Comparison of ENCODE assay signal across 8 cellular contexts in genomic region chr10:1047937-1048336, GRCh38.
DNase-seq lines count a peak whose midpoint lies in the region; ATAC-seq and TF ChIP-seq lines count a peak whose summit lies in the region.

No MANE protein-coding gene starts in this region.

- H3K9me2 ChIP-seq in Loucy (replicated peaks; ENCODE audit: low read depth, low read length): no peaks in the 10 kb centered on the region

- no peak for ATAC-seq in HG03175 (IDR thresholded peaks at IDR 0.05; ENCODE audit: unreplicated experiment)

- H3K9ac ChIP-seq in Loucy (ENCODE audit: low read depth, low read length, poor library complexity, severe bottlenecking) (peak overlapping the region; percentile 98), mucosa of rectum (ENCODE audit: low read depth in 1 of 2, low read length in 2 of 2) (peak overlapping the region; percentile 91 to 95)

- H2AFZ ChIP-seq in Loucy (ENCODE audit: low read length): no peak overlapping the region

- H3K27me3 ChIP-seq in Loucy (ENCODE audit: insufficient read depth, low read length, poor library complexity, severe bottlenecking) (peaks cover 4% of the 10 kb centered on the region), mucosa of rectum (ENCODE audit: control insufficient read depth in 2 of 2, insufficient read depth in 2 of 2, low read length in 2 of 2) (no peaks in the 10 kb centered on the region)

- peaks cover 68% of the 10 kb centered on the region for H4K20me1 ChIP-seq in Loucy (ENCODE audit: insufficient read depth, low read length, poor library complexity, severe bottlenecking)

- DNase-seq in caudate nucleus (lab: John Stamatoyannopoulos, UW) (peak in 2 of 61 donors; percentile 25 to 35), DMS153 (lab: John Stamatoyannopoulos, UW) (no peak), middle frontal gyrus (ENCODE audit: extremely low spot score, low spot score) (no peak)
- no peak for DNase-seq in activated CD8-positive, alpha-beta memory T cell treated with anti-CD3 and anti-CD28 coated beads for 24 hours

- peaks cover 17% of the 10 kb centered on the region for H3F3A ChIP-seq in Loucy (ENCODE audit: low read depth)

- peaks cover 84% of the 10 kb centered on the region for H3K79me2 ChIP-seq in Loucy (ENCODE audit: insufficient read depth, low read length)

- peak overlapping the region; percentile 95 for H3K4me2 ChIP-seq in Loucy (ENCODE audit: low read depth, low read length, poor library complexity, severe bottlenecking)

- TF ChIP-seq CTCF in C4-2B (conservative IDR thresholded peaks at IDR 0.05): no peak
- no peak for TF ChIP-seq CTCF in Loucy (conservative IDR thresholded peaks at IDR 0.05; ENCODE audit: low read length)

- H3K9me3 ChIP-seq in Loucy (ENCODE audit: insufficient read depth, low read depth, low read length) (no peaks in the 10 kb centered on the region), mucosa of rectum (ENCODE audit: control insufficient read depth in 2 of 2, low read length in 2 of 2) (no peaks in the 10 kb centered on the region)

- peak overlapping the region; percentile 88 for H3K27ac ChIP-seq in C4-2B
- peak overlapping the region; percentile 100 for H3K27ac ChIP-seq in caudate nucleus (ENCODE audit: low read depth, low read length)
- peak overlapping the region; percentile 99 to 100 for H3K27ac ChIP-seq in mucosa of rectum (ENCODE audit: low read depth in 2 of 2, low read length in 2 of 2)

- H3K36me3 ChIP-seq in Loucy (ENCODE audit: insufficient read depth, low read length): peaks cover 5% of the 10 kb centered on the region; the same call in 1 of the 2 replicates
- peaks cover 8% of the 10 kb centered on the region in 2 donors for H3K36me3 ChIP-seq in mucosa of rectum (ENCODE audit: control insufficient read depth in 2 of 2, insufficient read depth in 2 of 2, low read length in 2 of 2)

- peaks cover 61% of the 10 kb centered on the region for H3K4me1 ChIP-seq in Loucy (ENCODE audit: insufficient read depth, low read length, poor library complexity, severe bottlenecking)
- H3K4me1 ChIP-seq in mucosa of rectum (ENCODE audit: control insufficient read depth in 2 of 2, insufficient read depth in 2 of 2, low read length in 2 of 2): peaks cover 14 to 16% of the 10 kb centered on the region in 2 donors

- H3K4me3 ChIP-seq in Loucy (ENCODE audit: low read length, poor library complexity, severe bottlenecking) (peak overlapping the region; percentile 99), mucosa of rectum (ENCODE audit: low read length in 2 of 2) (peak overlapping the region; percentile 88 to 98)
